18 cellular contexts compared by ENCODE assay signal in genomic region chr1:111101854-111102642, GRCh38. TPM values are rescaled to one million over a fixed set of nuclear protein-coding genes. Genes with fewer than 3 reads are reported as not detected.
A peak's percentile ranks its signal among the peaks of the same experiment; 100 is the strongest.
DNase-seq lines count a peak whose midpoint lies in the region; FAIRE-seq and TF ChIP-seq lines count a peak whose summit lies in the region.
"Had no signal": no experiment of that assay in that cellular context is flagged by ENCODE, and none has a peak within 500 bp of the region (broad histone marks: within the 10 kb centered on the region; RNA-seq: fewer than 3 reads in every experiment).

No MANE protein-coding gene starts in this region.

- POLR2A ChIA-PET in PC-9 (lab: Charles Lee; ENCODE audit: unreplicated experiment): interaction anchor here (0.5 to 0.6 kb wide), 2 partner anchors 56 to 138 kb away, joined by 3 to 4 read pairs; partner anchors contain the start of gene LRIF1

- H3K4me2 ChIP-seq in PC-9: peak overlapping the region; percentile 61

- TSS peak; percentile 41 for BruUV-seq in PC-9 (replicated peaks; lab: Mats Ljungman, UMichigan)

- H3K27ac ChIP-seq in PC-9 (peak overlapping the region; percentile 96), epithelial cell of prostate (peak overlapping the region; percentile 6), small intestine (ENCODE audit: low read depth in 1 of 2, low read length in 1 of 2) (peak overlapping the region in 1 of 2 donors; percentile 63)

- FAIRE-seq in small intestine (lab: Jason Lieb, UNC): no peak
- FAIRE-seq: GM12892, H54, RCC 7860 had no signal

- peaks cover 23% of the 10 kb centered on the region; the same call in 1 of the 2 replicates for H3F3A ChIP-seq in PC-9 (ENCODE audit: insufficient read depth, low read depth)

- H4K20me1 ChIP-seq in PC-9 (ENCODE audit: insufficient read depth): no peaks in the 10 kb centered on the region

- H3K9me2 ChIP-seq in PC-9 (ENCODE audit: insufficient read depth): no peaks in the 10 kb centered on the region

- peak overlapping the region; percentile 57 for H2AFZ ChIP-seq in PC-9

- intact Hi-C loops in PC-9 (cut with micrococcal nuclease; ENCODE audit: unreplicated experiment): no loop called here

- peaks cover 30% of the 10 kb centered on the region for H3K9me3 ChIP-seq in PC-9 (ENCODE audit: insufficient read depth, low read depth)
- no peaks in the 10 kb centered on the region for H3K9me3 ChIP-seq in small intestine (ENCODE audit: control insufficient read depth, low read depth)

- H3K4me1 ChIP-seq in PC-9 (replicated peaks; ENCODE audit: insufficient read depth) (peaks cover 32% of the 10 kb centered on the region), small intestine (ENCODE audit: control insufficient read depth in 2 of 2, insufficient read depth in 1 of 2, low read depth in 1 of 2, low read length in 1 of 2) (no peaks in the 10 kb centered on the region)

- H3K4me3 ChIP-seq in PC-9: peak overlapping the region; percentile 22; the same call in 1 of the 2 replicates
- no peak overlapping the region for H3K4me3 ChIP-seq in small intestine (ENCODE audit: low read depth in 1 of 2, low read length in 2 of 2)

- no peak for TF ChIP-seq CTCF in PC-9 (conservative IDR thresholded peaks at IDR 0.05)

- H3K36me3 ChIP-seq in PC-9 (ENCODE audit: low read depth) (no peaks in the 10 kb centered on the region), small intestine (ENCODE audit: control insufficient read depth in 2 of 2, insufficient read depth in 2 of 2, low read length in 2 of 2) (no peaks in the 10 kb centered on the region)

- H3K79me2 ChIP-seq in PC-9 (ENCODE audit: low read depth): no peaks in the 10 kb centered on the region

- H3K27me3 ChIP-seq in PC-9 (ENCODE audit: insufficient read depth, low read depth) (no peaks in the 10 kb centered on the region), small intestine (ENCODE audit: control insufficient read depth in 2 of 2, insufficient read depth in 2 of 2, low read length in 2 of 2) (no peaks in the 10 kb centered on the region)

- CTCF ChIA-PET in PC-9 (lab: Charles Lee): interaction anchor here (0.5 kb wide), 1 partner anchor 986 kb away, joined by 3 read pairs; no protein-coding TSS in a partner anchor

- DNase-seq in HT-29 (ENCODE audit: low spot score): peak; percentile 80
- DNase-seq in PC-9: peak; percentile 70 to 95
- no peak for DNase-seq in epithelial cell of prostate (ENCODE audit: low read depth, low spot score)
- peak; percentile 82 for DNase-seq in small intestine
- DNase-seq in NCI-H69 (lab: John Stamatoyannopoulos, UW): no peak
- DNase-seq in NCI-H446 treated with DMSO at 0.1 percent for 48 hours (lab: John Stamatoyannopoulos, UW): no peak
- DNase-seq in inferior parietal cortex (ENCODE audit: extremely low spot score): no peak
- DNase-seq: Calu3, DND-41, GDM1, NCI-H1436 treated with DMSO at 0.1 percent for 48 hours, NCI-H2081 treated with DMSO at 0.1 percent for 48 hours, NCI-H345, NCI-H774, SHP77 treated with DMSO at 0.1 percent for 48 hours had no signal

- WGBS in small intestine, 3 donors: 36 to 75% (median 56%) methylated on average over 5 of the region's 5 CpGs

RNA-seq across cellular contexts. Expression of gene DRAM2, which starts 37.8 kb away (rescaled TPM):
- total RNA-seq in HT-29 (2014; rRNA removed; shearing (Covaris generic)): 35.6 and 37.9 TPM in 2 replicates
- total RNA-seq in PC-9 (2021): 34.8 and 37.9 TPM in 2 replicates
- 10 to 100 TPM; 37.0 to 41.2 (median 39.3) TPM for polyA plus RNA-seq in small intestine

RNA-seq across cellular contexts. Expression of gene CEPT1, which starts 38.0 kb away (rescaled TPM):
- total RNA-seq in HT-29 (2014; rRNA removed; shearing (Covaris generic)): 13.7 and 14.9 TPM in 2 replicates
- total RNA-seq in PC-9 (2021): 29.1 and 33.6 TPM in 2 replicates
- 10 to 100 TPM in 2 of 3 donors, 1 to 10 TPM in 1; 10.0 to 23.2 (median 13.2) TPM for polyA plus RNA-seq in small intestine

Comparison
In these comparisons a context has a peak if more than half of its experiments do, and no peak if none do; other contexts are left out.
1. DNase-seq: peak in HT-29 (single experiment), PC-9 (2 of 2) and small intestine (single experiment); none in epithelial cell of prostate (single experiment), NCI-H69 (single experiment), NCI-H446 treated with DMSO at 0.1 percent for 48 hours (single experiment) and inferior parietal cortex (single experiment).